In the genomic region with DNA sequence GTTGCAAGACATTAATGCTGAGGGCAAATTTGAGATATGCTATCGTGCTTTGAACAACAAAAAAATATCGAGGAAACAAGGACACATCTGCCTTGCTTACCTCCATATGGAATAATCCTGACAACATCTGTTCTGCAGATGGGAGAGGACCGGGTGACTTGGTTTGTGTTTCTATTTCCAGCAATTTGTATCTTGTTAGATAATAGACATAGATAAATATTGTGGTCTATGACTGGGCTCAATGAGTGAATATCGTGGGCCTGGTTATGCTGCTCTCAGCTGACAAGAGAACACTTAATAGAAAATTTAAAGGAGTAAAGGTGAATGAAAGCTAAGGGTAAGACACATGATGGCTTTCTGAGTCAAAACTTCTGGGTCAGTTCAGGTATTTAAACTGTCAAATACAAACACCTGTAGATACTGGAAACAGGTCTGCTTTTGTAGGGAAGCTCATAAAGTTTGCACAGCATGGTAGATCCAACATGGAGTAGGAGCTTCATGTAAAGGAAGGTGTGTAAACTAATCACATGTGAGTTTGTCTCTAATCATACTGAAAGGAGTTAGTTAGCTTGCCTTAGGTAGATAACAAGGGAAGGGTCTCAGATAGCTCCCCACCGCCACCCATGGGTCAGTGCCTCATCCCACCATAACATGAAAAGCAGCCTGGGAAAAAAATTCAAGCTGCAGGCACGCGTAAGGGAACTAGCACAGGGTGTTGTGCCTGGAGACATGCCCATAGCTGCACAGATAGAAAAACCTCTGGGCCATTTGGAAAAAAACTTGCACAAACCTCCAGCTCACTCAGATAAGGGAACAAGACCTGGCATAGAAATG, we compare ENCODE assay signal across 20 cellular contexts.
A peak's percentile ranks its signal among the peaks of the same experiment; 100 is the strongest.
DNase-seq lines count a peak whose midpoint lies in the region; ATAC-seq, FAIRE-seq and TF ChIP-seq lines count a peak whose summit lies in the region.
"Had no signal": no experiment of that assay in that cellular context is flagged by ENCODE, and none has a peak within 500 bp of the region (broad histone marks: within the 10 kb centered on the region; RNA-seq: fewer than 3 reads in every experiment).

No MANE protein-coding gene starts in this region.

- FAIRE-seq in HepG2 (lab: Jason Lieb, UNC), result no peak
- FAIRE-seq: A204.1, GM12891, GM19239 had no signal

- H3K79me2 ChIP-seq in HepG2 (ENCODE audit: insufficient read depth, low read length) (no peaks in the 10 kb centered on the region), MM.1S (ENCODE audit: low read length) (no peaks in the 10 kb centered on the region)

- in situ Hi-C loops in HepG2 (cut with HindIII; ENCODE audit: extremely low pct_ligation_motif_present, low pct_unique_long_range_greater_than_20kb), result no loop called here

- ATAC-seq in HepG2 (no peak; the same call in 2 of the 3 replicates), right lobe of liver (no peak), WTC11 (peak; percentile 59), thoracic aorta (ENCODE audit: insufficient number of reproducible peaks, low FRiP score, low read depth) (no peak)
- ATAC-seq: activated CD4-positive, alpha-beta T cell treated with anti-CD3 and anti-CD28 coated beads for 36 hours had no signal

- 42% methylated on average over 7 of the region's 7 CpGs for WGBS in HepG2 (ENCODE audit: low lambda C conversion rate)
- WGBS in right lobe of liver (ENCODE audit: insufficient coverage, low coverage, low lambda C conversion rate, missing lambda C conversion rate), result 60% methylated on average over 5 of the region's 7 CpGs

- TF ChIP-seq CTCF in HepG2 (CRISPR knock-in tag; IDR thresholded peaks at IDR 0.05), result no peak
- no peak for TF ChIP-seq CTCF in right lobe of liver (IDR thresholded peaks at IDR 0.05)
- TF ChIP-seq CTCF in WTC11 (IDR thresholded peaks at IDR 0.05), result no peak
- no peak for TF ChIP-seq CTCF in fibroblast of the aortic adventitia (IDR thresholded peaks at IDR 0.05; ENCODE audit: insufficient read depth, low read length)
- no peak for TF ChIP-seq CTCF in thoracic aorta (IDR thresholded peaks at IDR 0.05)
- no peak for TF ChIP-seq CTCF in MM.1S (IDR thresholded peaks at IDR 0.05; ENCODE audit: low read length)

- H4K20me1 ChIP-seq in HepG2 (ENCODE audit: insufficient read depth, low read length) (no peaks in the 10 kb centered on the region), MM.1S (ENCODE audit: insufficient read depth, low read length) (no peaks in the 10 kb centered on the region)

- no peaks in the 10 kb centered on the region for H3K36me3 Mint-ChIP-seq in WTC11
- H3K36me3 Mint-ChIP-seq: memory B cell had no signal

- no peak for DNase-seq in HepG2 (ENCODE audit: low spot score)
- no peak for DNase-seq in right lobe of liver
- DNase-seq in WTC11 (ENCODE audit: low spot score), result peak; percentile 19
- DNase-seq in fibroblast of the aortic adventitia (ENCODE audit: low read depth), result peak; percentile 96
- no peak for DNase-seq in thoracic aorta (ENCODE audit: low spot score)
- DNase-seq in MM.1S, result no peak
- DNase-seq in islet precursor cell, result no peak
- DNase-seq in amygdala (lab: John Stamatoyannopoulos, UW), result no peak
- DNase-seq: activated CD4-positive, alpha-beta T cell treated with anti-CD3 and anti-CD28 coated beads for 36 hours; DMS79; effector memory CD4-positive, alpha-beta T cell; ovary; stimulated activated CD8-positive, alpha-beta memory T cell treated with anti-CD3 and anti-CD28 coated beads, Interleukin-4, amount 100 ng/mL, for 48 hours; upper lobe of left lung had no signal

- no peak for TF ChIP-seq EP300 in HepG2 (IDR thresholded peaks at IDR 0.05; ENCODE audit: low read depth in 2 of 2, low read length in 2 of 2)
- TF ChIP-seq EP300 in HepG2 (CRISPR knock-in tag; IDR thresholded peaks at IDR 0.05; ENCODE audit: borderline replicate concordance), result no peak

- no TSS peak for BruUV-seq in HepG2 (replicated peaks; lab: Mats Ljungman, UMichigan)

- TF ChIP-seq RAD21 in HepG2 (CRISPR knock-in tag; IDR thresholded peaks at IDR 0.05), result no peak

- CTCF ChIA-PET in HepG2 (lab: Yijun Ruan, JAX; ENCODE audit: low intra/inter-chr PET ratio, low total read pairs), result no interaction called here
- CTCF ChIA-PET in WTC11 (lab: Charles Lee), result interaction anchor here (0.6 to 0.9 kb wide), 2 partner anchors 10 to 176 kb away, joined by 3 read pairs; no protein-coding TSS in a partner anchor

- no peak overlapping the region for H2AFZ ChIP-seq in HepG2 (ENCODE audit: low read length)
- no peak overlapping the region for H2AFZ ChIP-seq in MM.1S (ENCODE audit: low read length)

- TF ChIP-seq POLR2A in HepG2 (IDR thresholded peaks at IDR 0.05; ENCODE audit: insufficient read depth in 1 of 2, low read depth in 2 of 2, low read length in 2 of 2) (no peak), right lobe of liver (IDR thresholded peaks at IDR 0.05) (no peak)

- H3K9me3 ChIP-seq in HepG2 (ENCODE audit: low read length) (no peaks in the 10 kb centered on the region), right lobe of liver (no peaks in the 10 kb centered on the region), thoracic aorta (no peaks in the 10 kb centered on the region), MM.1S (replicated peaks; ENCODE audit: insufficient read depth, low read length) (no peaks in the 10 kb centered on the region)
- H3K9me3 ChIP-seq: MG63, ovary, upper lobe of left lung had no signal

- H3K4me1 ChIP-seq in HepG2 (ENCODE audit: insufficient read depth, low read length) (peaks cover 11% of the 10 kb centered on the region; the same call in 1 of the 2 replicates), right lobe of liver (no peaks in the 10 kb centered on the region), thoracic aorta (ENCODE audit: control insufficient read depth in 1 of 2, low read depth in 2 of 2) (peaks cover 0 to 23% of the 10 kb centered on the region in 2 donors), MM.1S (ENCODE audit: low read length) (no peaks in the 10 kb centered on the region)
- H3K4me1 ChIP-seq: upper lobe of left lung had no signal

- POLR2A ChIA-PET in HepG2 (lab: Yijun Ruan, JAX), result no interaction called here
- POLR2A ChIA-PET in WTC11 (lab: Charles Lee), result interaction anchor here (1.0 kb wide), 1 partner anchor 15 kb away, joined by 3 read pairs; no protein-coding TSS in a partner anchor

- no peaks in the 10 kb centered on the region for H3K27me3 Mint-ChIP-seq in WTC11 (ENCODE audit: low read depth)
- H3K27me3 Mint-ChIP-seq: activated CD4-positive, alpha-beta T cell treated with anti-CD3 and anti-CD28 coated beads for 36 hours; memory B cell had no signal

- H3F3A ChIP-seq in MM.1S (ENCODE audit: insufficient read depth, low read length), result no peaks in the 10 kb centered on the region

- H3K27ac ChIP-seq in HepG2 (ENCODE audit: extremely low read length, insufficient read depth, low read length) (no peak overlapping the region), right lobe of liver (no peak overlapping the region), thoracic aorta (no peak overlapping the region), MM.1S (ENCODE audit: low read length) (no peak overlapping the region)
- H3K27ac ChIP-seq: HL-60, ovary, upper lobe of left lung had no signal

- no peak overlapping the region for H3K27ac Mint-ChIP-seq in WTC11
- H3K27ac Mint-ChIP-seq: activated CD4-positive, alpha-beta T cell treated with anti-CD3 and anti-CD28 coated beads for 36 hours; memory B cell had no signal

- no peaks in the 10 kb centered on the region for H3K36me3 ChIP-seq in HepG2 (replicated peaks in 1 of 2; ENCODE audit: control insufficient read depth in 1 of 2, insufficient read depth in 2 of 2, low read length in 2 of 2)
- H3K36me3 ChIP-seq in right lobe of liver, result no peaks in the 10 kb centered on the region
- H3K36me3 ChIP-seq in thoracic aorta, result no peaks in the 10 kb centered on the region
- no peaks in the 10 kb centered on the region for H3K36me3 ChIP-seq in MM.1S (replicated peaks; ENCODE audit: insufficient read depth, low read length)
- H3K36me3 ChIP-seq: MG63, ovary, upper lobe of left lung had no signal

- intact Hi-C loops in HepG2 (cut with micrococcal nuclease; ENCODE audit: unreplicated experiment), result no loop called here
- intact Hi-C loops in right lobe of liver (cut with DNase I), result no loop called here

- no peak overlapping the region for H3K4me3 Mint-ChIP-seq in WTC11
- H3K4me3 Mint-ChIP-seq: activated CD4-positive, alpha-beta T cell treated with anti-CD3 and anti-CD28 coated beads for 36 hours; memory B cell had no signal

- H3K4me2 ChIP-seq in HepG2 (ENCODE audit: low read depth, low read length), result peak overlapping the region; percentile 11; the same call in 1 of the 2 replicates
- no peak overlapping the region for H3K4me2 ChIP-seq in MM.1S (ENCODE audit: low read depth, low read length)

- H3K9me3 Mint-ChIP-seq in WTC11, result no peaks in the 10 kb centered on the region
- H3K9me3 Mint-ChIP-seq: memory B cell had no signal

- no peak overlapping the region for H3K9ac ChIP-seq in HepG2 (ENCODE audit: insufficient read depth, low read depth, low read length)
- no peak overlapping the region for H3K9ac ChIP-seq in MM.1S (ENCODE audit: low read length)

- H3K4me1 Mint-ChIP-seq in WTC11, result no peaks in the 10 kb centered on the region
- H3K4me1 Mint-ChIP-seq: activated CD4-positive, alpha-beta T cell treated with anti-CD3 and anti-CD28 coated beads for 36 hours; memory B cell had no signal

- H3K27me3 ChIP-seq in HepG2 (ENCODE audit: control insufficient read depth in 1 of 2, insufficient read depth in 2 of 2, low read length in 2 of 2) (no peaks in the 10 kb centered on the region), right lobe of liver (no peaks in the 10 kb centered on the region), thoracic aorta (replicated peaks; ENCODE audit: insufficient read depth) (no peaks in the 10 kb centered on the region), MM.1S (replicated peaks; ENCODE audit: insufficient read depth, low read length) (no peaks in the 10 kb centered on the region)
- H3K27me3 ChIP-seq: MG63, ovary, upper lobe of left lung had no signal

- no peak overlapping the region for H3K4me3 ChIP-seq in HepG2 (replicated peaks in 1 of 3; ENCODE audit: insufficient read depth in 1 of 3, low read depth in 2 of 3, low read length in 3 of 3)
- no peak overlapping the region for H3K4me3 ChIP-seq in right lobe of liver
- peak overlapping the region; percentile 10 for H3K4me3 ChIP-seq in fibroblast of the aortic adventitia (ENCODE audit: low read depth, low read length)
- H3K4me3 ChIP-seq in thoracic aorta, result peak overlapping the region; percentile 4
- H3K4me3 ChIP-seq in MM.1S (ENCODE audit: low read length), result no peak overlapping the region
- H3K4me3 ChIP-seq: MG63, ovary, upper lobe of left lung had no signal

- H3K9me2 ChIP-seq in MM.1S (replicated peaks; ENCODE audit: insufficient read depth, low read length), result no peaks in the 10 kb centered on the region

TF ChIP-seq in HepG2, 621 proteins besides CTCF, POLR2A, EP300 and RAD21:
- TF ChIP-seq PHF20 (CRISPR knock-in tag; IDR thresholded peaks at IDR 0.05), result no peak
- TF ChIP-seq ZNF260 (CRISPR knock-in tag; IDR thresholded peaks at IDR 0.05; ENCODE audit: borderline replicate concordance, low read depth), result no peak
- no peak for TF ChIP-seq ZNF605 (CRISPR knock-in tag; IDR thresholded peaks at IDR 0.05)
- no peak for TF ChIP-seq HOXA7 (CRISPR knock-in tag; IDR thresholded peaks at IDR 0.05)

TF ChIP-seq in WTC11, 78 proteins besides CTCF, POLR2A, EP300 and RAD21 (continues in another document):
- TF ChIP-seq ZNF121 (CRISPR knock-in tag; IDR thresholded peaks at IDR 0.05), result no peak

Comparison
In these comparisons a context has a peak if more than half of its experiments do, and no peak if none do; other contexts are left out.
1. DNase-seq: peak in WTC11 (single experiment) and fibroblast of the aortic adventitia (single experiment); none in HepG2 (single experiment), right lobe of liver (0 of 3), thoracic aorta (single experiment), MM.1S (single experiment), islet precursor cell (single experiment) and amygdala (0 of 56).
2. H3K4me3 ChIP-seq: peak in fibroblast of the aortic adventitia (single experiment) and thoracic aorta (single experiment); none in HepG2 (0 of 3), right lobe of liver (0 of 3) and MM.1S (single experiment).